12 cellular contexts compared by ENCODE assay signal in genomic region chr10:60827791-60828488, GRCh38. TPM values are rescaled to one million over a fixed set of nuclear protein-coding genes. Genes with fewer than 3 reads are reported as not detected.
DNase-seq lines count a peak whose midpoint lies in the region; ATAC-seq and TF ChIP-seq lines count a peak whose summit lies in the region.
"Had no signal": no experiment of that assay in that cellular context is flagged by ENCODE, and none has a peak within 500 bp of the region (broad histone marks: within the 10 kb centered on the region; RNA-seq: fewer than 3 reads in every experiment).

No MANE protein-coding gene starts in this region.

- in situ Hi-C loops in brain microvascular endothelial cell (cut with HindIII; ENCODE audit: low pct_ligation_motif_present, low sequenced_read_pairs): no loop called here

- H3K27me3 Mint-ChIP-seq in CD14-positive monocyte (ENCODE audit: low read depth in 3 of 3): peaks cover 0 to 2% (median 1%) of the 10 kb centered on the region in 3 donors
- H3K27me3 Mint-ChIP-seq: stimulated activated naive CD8-positive, alpha-beta T cell treated with anti-CD3 and anti-CD28 coated beads, Interleukin-15, Interleukin-2, amounts not matched to agents 100 ng/mL and 50 ng/mL, for 24 hours had no signal

- peaks cover 2 to 35% (median 13%) of the 10 kb centered on the region in 5 donors for H3K4me1 ChIP-seq in subcutaneous abdominal adipose tissue (ENCODE audit: control insufficient read depth in 5 of 5, insufficient read depth in 5 of 5, low read length in 5 of 5)

- H3K9me3 ChIP-seq in subcutaneous abdominal adipose tissue (ENCODE audit: control insufficient read depth in 5 of 5, low read length in 5 of 5): no peaks in the 10 kb centered on the region

- H3K27me3 ChIP-seq in brain microvascular endothelial cell (replicated peaks) (no peaks in the 10 kb centered on the region), subcutaneous abdominal adipose tissue (ENCODE audit: control insufficient read depth in 5 of 5, insufficient read depth in 4 of 5, low read length in 5 of 5) (no peaks in the 10 kb centered on the region)

- intact Hi-C loops in CD14-positive monocyte (cut with micrococcal nuclease): no loop called here

- ATAC-seq in HG03159 (IDR thresholded peaks at IDR 0.05; ENCODE audit: unreplicated experiment): no peak
- ATAC-seq: activated naive CD4-positive, alpha-beta T cell treated with anti-CD3 and anti-CD28 coated beads, Interleukin-2, amount 50 U/mL, for 72 hours had no signal

- H3K27ac ChIP-seq in brain microvascular endothelial cell (peak overlapping the region; percentile 78), subcutaneous abdominal adipose tissue (ENCODE audit: low read depth, low read length) (peak overlapping the region; percentile 53)

- peaks cover 3% of the 10 kb centered on the region for H3K4me1 Mint-ChIP-seq in CD14-positive monocyte

- no peak for TF ChIP-seq CTCF in brain microvascular endothelial cell (IDR thresholded peaks at IDR 0.05; ENCODE audit: low read depth, low read length, missing control alignments)
- no peak for TF ChIP-seq CTCF in CD14-positive monocyte (IDR thresholded peaks at IDR 0.05)

- H3K4me3 ChIP-seq in brain microvascular endothelial cell (ENCODE audit: low read depth, low read length) (no peak overlapping the region), subcutaneous abdominal adipose tissue (ENCODE audit: low read depth in 1 of 5, low read length in 5 of 5) (peak overlapping the region in 2 of 5 donors; percentile 18 to 22)

- no peaks in the 10 kb centered on the region for H3K36me3 Mint-ChIP-seq in CD14-positive monocyte
- H3K36me3 Mint-ChIP-seq: activated naive CD4-positive, alpha-beta T cell treated with anti-CD3 and anti-CD28 coated beads, Interleukin-2, amount 50 U/mL, for 72 hours had no signal

- H3K27ac Mint-ChIP-seq in CD14-positive monocyte: no peak overlapping the region
- H3K27ac Mint-ChIP-seq: activated naive CD4-positive, alpha-beta T cell treated with anti-CD3 and anti-CD28 coated beads, Interleukin-2, amount 50 U/mL, for 72 hours; stimulated activated naive CD8-positive, alpha-beta T cell treated with anti-CD3 and anti-CD28 coated beads, Interleukin-15, Interleukin-2, amounts not matched to agents 100 ng/mL and 50 ng/mL, for 24 hours had no signal

- H3K4me3 Mint-ChIP-seq in CD14-positive monocyte: no peak overlapping the region
- H3K4me3 Mint-ChIP-seq: stimulated activated naive CD8-positive, alpha-beta T cell treated with anti-CD3 and anti-CD28 coated beads, Interleukin-15, Interleukin-2, amounts not matched to agents 100 ng/mL and 50 ng/mL, for 24 hours had no signal

- DNase-seq in LHCN-M2 (ENCODE audit: low read depth) (peak; percentile 83), brain microvascular endothelial cell (peak; percentile 75), islet precursor cell (peak; percentile 72), NCI-H1436 (lab: John Stamatoyannopoulos, UW) (no peak), CD14-positive monocyte (ENCODE audit: low spot score) (no peak)
- DNase-seq in activated CD8-positive, alpha-beta memory T cell treated with anti-CD3 and anti-CD28 coated beads, Interleukin-2, amount 50 U/mL, for 4 hours: no peak
- DNase-seq: head of caudate nucleus, T-helper 2 cell had no signal

- H3K36me3 ChIP-seq in brain microvascular endothelial cell (replicated peaks) (no peaks in the 10 kb centered on the region), subcutaneous abdominal adipose tissue (ENCODE audit: control insufficient read depth in 5 of 5, insufficient read depth in 5 of 5, low read length in 5 of 5) (no peaks in the 10 kb centered on the region)

- H3K9ac ChIP-seq in subcutaneous abdominal adipose tissue (ENCODE audit: low read length in 5 of 5): no peak overlapping the region

- no peaks in the 10 kb centered on the region for H3K9me3 Mint-ChIP-seq in CD14-positive monocyte
- H3K9me3 Mint-ChIP-seq: activated naive CD4-positive, alpha-beta T cell treated with anti-CD3 and anti-CD28 coated beads, Interleukin-2, amount 50 U/mL, for 72 hours; stimulated activated naive CD8-positive, alpha-beta T cell treated with anti-CD3 and anti-CD28 coated beads, Interleukin-15, Interleukin-2, amounts not matched to agents 100 ng/mL and 50 ng/mL, for 24 hours had no signal

RNA-seq across cellular contexts. Expression of gene CDK1, which starts 49.7 kb away (rescaled TPM):
- 180 and 183 TPM in 2 replicates for total RNA-seq in LHCN-M2 (2014; rRNA removed)
- polyA plus RNA-seq in LHCN-M2 (2012): 24.3 TPM
- polyA plus RNA-seq in CD14-positive monocyte: under 1 TPM; 0.08 to 0.09 TPM

Comparison
In these comparisons a context has a peak if more than half of its experiments do, and no peak if none do; other contexts are left out.
1. DNase-seq: peak in LHCN-M2 (single experiment), brain microvascular endothelial cell (single experiment) and islet precursor cell (single experiment); none in NCI-H1436 (single experiment), CD14-positive monocyte (single experiment) and activated CD8-positive, alpha-beta memory T cell treated with anti-CD3 and anti-CD28 coated beads, Interleukin-2, amount 50 U/mL, for 4 hours (single experiment).